Comparison of ENCODE assay signal across 1 cellular context in the genomic region with DNA sequence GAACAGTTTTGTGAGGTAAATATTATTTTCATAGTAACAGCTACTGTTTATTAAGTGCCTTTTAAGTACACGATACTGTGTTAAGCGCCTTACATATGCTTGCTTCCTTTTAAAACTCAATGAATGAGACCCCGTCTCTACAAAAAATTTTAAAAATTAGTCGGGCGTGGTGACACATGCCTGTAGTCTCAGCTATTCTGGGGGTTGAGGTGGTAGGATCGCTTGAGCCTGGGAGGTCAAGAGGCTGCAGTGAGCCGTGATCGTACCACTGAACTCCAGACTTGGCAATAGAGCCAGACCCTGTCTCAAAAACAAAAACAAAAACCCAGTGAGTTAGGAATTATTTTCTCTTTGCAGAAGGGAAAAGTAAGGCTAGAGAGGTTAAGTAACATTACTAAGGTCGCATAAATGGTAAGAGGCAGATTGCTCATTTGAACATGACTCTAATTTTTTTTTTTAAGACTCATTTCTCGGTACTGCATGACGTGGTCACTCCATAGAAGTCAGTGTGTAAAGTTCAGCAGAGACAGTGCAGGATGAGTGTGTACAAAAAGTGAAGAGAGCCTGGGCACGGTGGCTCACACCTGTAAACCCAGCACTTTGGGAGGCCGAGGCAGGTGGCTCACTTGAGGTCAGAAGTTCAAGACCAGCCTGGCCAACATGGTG.
TF ChIP-seq lines count a peak whose summit lies in the region.

No MANE protein-coding gene starts in this region.

TF ChIP-seq in HepG2, 621 proteins besides CTCF, POLR2A, EP300 and RAD21 (continued from another document):
- TF ChIP-seq, protein P1, sequence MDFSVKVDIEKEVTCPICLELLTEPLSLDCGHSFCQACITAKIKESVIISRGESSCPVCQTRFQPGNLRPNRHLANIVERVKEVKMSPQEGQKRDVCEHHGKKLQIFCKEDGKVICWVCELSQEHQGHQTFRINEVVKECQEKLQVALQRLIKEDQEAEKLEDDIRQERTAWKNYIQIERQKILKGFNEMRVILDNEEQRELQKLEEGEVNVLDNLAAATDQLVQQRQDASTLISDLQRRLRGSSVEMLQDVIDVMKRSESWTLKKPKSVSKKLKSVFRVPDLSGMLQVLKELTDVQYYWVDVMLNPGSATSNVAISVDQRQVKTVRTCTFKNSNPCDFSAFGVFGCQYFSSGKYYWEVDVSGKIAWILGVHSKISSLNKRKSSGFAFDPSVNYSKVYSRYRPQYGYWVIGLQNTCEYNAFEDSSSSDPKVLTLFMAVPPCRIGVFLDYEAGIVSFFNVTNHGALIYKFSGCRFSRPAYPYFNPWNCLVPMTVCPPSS (IDR thresholded peaks at IDR 0.05), result no peak
- TF ChIP-seq ZNF432 (CRISPR knock-in tag; IDR thresholded peaks at IDR 0.05; ENCODE audit: borderline replicate concordance), result no peak
- TF ChIP-seq ZNF224 (CRISPR knock-in tag; IDR thresholded peaks at IDR 0.05), result no peak
- TF ChIP-seq ZNF747 (CRISPR knock-in tag; IDR thresholded peaks at IDR 0.05; ENCODE audit: borderline replicate concordance), result no peak
